Comparison of ENCODE assay signal across 15 cellular contexts in the genomic region with DNA sequence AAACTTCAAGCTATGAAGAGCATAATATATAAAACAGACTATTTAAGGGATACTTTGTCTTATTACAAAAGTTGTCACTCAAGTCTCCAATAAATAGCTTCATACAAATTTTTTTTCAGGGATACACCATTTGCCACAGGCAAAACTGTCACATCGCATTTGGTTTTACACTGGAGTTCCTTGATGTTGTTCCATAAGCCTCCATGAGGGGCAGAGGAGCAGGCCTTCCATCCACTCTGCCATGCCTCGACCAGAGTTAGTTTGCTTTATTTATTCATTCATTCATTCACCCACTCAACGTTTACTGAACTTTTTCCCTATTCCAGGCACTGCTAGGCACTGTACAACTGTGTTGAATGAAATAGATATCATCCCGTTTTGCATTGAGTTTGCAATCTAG.
A peak's percentile ranks its signal among the peaks of the same experiment; 100 is the strongest.
DNase-seq lines count a peak whose midpoint lies in the region; ATAC-seq and TF ChIP-seq lines count a peak whose summit lies in the region.
"Had no signal": no experiment of that assay in that cellular context is flagged by ENCODE, and none has a peak within 500 bp of the region (broad histone marks: within the 10 kb centered on the region; RNA-seq: fewer than 3 reads in every experiment).

No MANE protein-coding gene starts in this region.

- 7% methylated on average over 4 of the region's 4 CpGs for WGBS in mammary epithelial cell (ENCODE audit: low coverage, missing lambda C conversion rate)

- H3K27ac ChIP-seq in mammary epithelial cell (ENCODE audit: insufficient read depth, low read depth, low read length) (no peak overlapping the region), breast epithelium (no peak overlapping the region), RWPE2 (ENCODE audit: poor library complexity, severe bottlenecking) (no peak overlapping the region), upper lobe of right lung (no peak overlapping the region)
- H3K27ac ChIP-seq: gastroesophageal sphincter, left lung, neutrophil had no signal

- CTCF ChIA-PET in mammary epithelial cell (lab: Charles Lee; ENCODE audit: low non-redundant PET) = no interaction called here

- in situ Hi-C loops in mammary epithelial cell (cut with MboI; ENCODE audit: low sequenced_read_pairs in 2 of 2) (no loop called here), KBM-7 (cut with MboI; ENCODE audit: low pct_unique_long_range_greater_than_20kb, low sequenced_read_pairs) (no loop called here)

- H4K20me1 ChIP-seq in mammary epithelial cell (ENCODE audit: insufficient read depth, low read length) = no peaks in the 10 kb centered on the region

- dilution Hi-C loops in mammary epithelial cell (cut with HindIII; ENCODE audit: low sequenced_read_pairs) = no loop called here

- H3K9ac ChIP-seq in mammary epithelial cell (ENCODE audit: insufficient read depth, low read length) = no peak overlapping the region

- H3K4me2 ChIP-seq in mammary epithelial cell (ENCODE audit: insufficient read depth, low read depth, low read length) = no peak overlapping the region

- H3K36me3 ChIP-seq in mammary epithelial cell (ENCODE audit: insufficient read depth, low read length) = no peaks in the 10 kb centered on the region
- no peaks in the 10 kb centered on the region for H3K36me3 ChIP-seq in breast epithelium
- no peaks in the 10 kb centered on the region for H3K36me3 ChIP-seq in RWPE2 (ENCODE audit: low read depth)
- no peaks in the 10 kb centered on the region for H3K36me3 ChIP-seq in upper lobe of right lung
- H3K36me3 ChIP-seq: gastroesophageal sphincter, left lung, neutrophil had no signal

- DNase-seq in mammary epithelial cell (no peak), breast epithelium (ENCODE audit: low spot score in 2 of 2) (no peak), RWPE2 (ENCODE audit: low spot score) (no peak), fibroblast of pulmonary artery (ENCODE audit: low read depth) (no peak), upper lobe of right lung (no peak), NCI-H510A (lab: John Stamatoyannopoulos, UW) (no peak), KBM-7 (no peak), inferior parietal cortex (ENCODE audit: extremely low spot score) (no peak)
- DNase-seq: activated CD8-positive, alpha-beta memory T cell treated with anti-CD3 and anti-CD28 coated beads, Interleukin-2, amount 10 ng/mL, durations not matched to agents 7 days and 5 days; DND-41; left lung; NCI-H2227 treated with DMSO at 0.1 percent for 48 hours; stimulated activated CD4-positive, alpha-beta T cell treated with anti-CD3 and anti-CD28 coated beads, Interleukin-15, amount 100 ng/mL, for 24 hours had no signal

- no TSS peak for BruUV-seq in mammary epithelial cell (replicated peaks; lab: Mats Ljungman, UMichigan)

- TF ChIP-seq CTCF in mammary epithelial cell (conservative IDR thresholded peaks at IDR 0.05 in 1 of 2, IDR thresholded peaks at IDR 0.05 in 1 of 2; ENCODE audit: extremely low read depth in 1 of 2, insufficient read depth in 1 of 2, low read depth in 1 of 2, low read length in 2 of 2) (peak; percentile 44 to 49), breast epithelium (IDR thresholded peaks at IDR 0.05) (no peak), RWPE2 (IDR thresholded peaks at IDR 0.05; ENCODE audit: poor library complexity, severe bottlenecking) (peak; percentile 12), fibroblast of pulmonary artery (IDR thresholded peaks at IDR 0.05; ENCODE audit: low read length, missing control alignments) (peak; percentile 43), upper lobe of right lung (IDR thresholded peaks at IDR 0.05) (peak; percentile 8)

- H3K4me1 ChIP-seq in mammary epithelial cell (ENCODE audit: insufficient read depth, low read length) (no peaks in the 10 kb centered on the region), breast epithelium (no peaks in the 10 kb centered on the region), RWPE2 (ENCODE audit: insufficient read depth, poor library complexity, severe bottlenecking) (no peaks in the 10 kb centered on the region), upper lobe of right lung (no peaks in the 10 kb centered on the region)
- H3K4me1 ChIP-seq: gastroesophageal sphincter, left lung had no signal

- no peak; the same call in 2 of the 3 replicates for ATAC-seq in RWPE2 (ENCODE audit: low read depth)
- ATAC-seq in upper lobe of right lung = no peak
- ATAC-seq: activated CD8-positive, alpha-beta memory T cell treated with anti-CD3 and anti-CD28 coated beads, Interleukin-2, amount 10 ng/mL, durations not matched to agents 7 days and 5 days; gastroesophageal sphincter; left lung had no signal

- intact Hi-C loops in mammary epithelial cell (cut with micrococcal nuclease) (no loop called here), breast epithelium (cut with DNase I; ENCODE audit: low total_unique reads) (no loop called here), upper lobe of right lung (cut with DNase I) (no loop called here)

- no peaks in the 10 kb centered on the region for H3K27me3 ChIP-seq in mammary epithelial cell (ENCODE audit: insufficient read depth, low read length)
- H3K27me3 ChIP-seq in breast epithelium = no peaks in the 10 kb centered on the region
- H3K27me3 ChIP-seq in RWPE2 (ENCODE audit: insufficient read depth, poor library complexity, severe bottlenecking) = no peaks in the 10 kb centered on the region
- no peaks in the 10 kb centered on the region for H3K27me3 ChIP-seq in upper lobe of right lung
- H3K27me3 ChIP-seq: gastroesophageal sphincter, left lung, neutrophil had no signal

- H3K9me3 ChIP-seq in mammary epithelial cell (replicated peaks; ENCODE audit: insufficient read depth, low read length) = no peaks in the 10 kb centered on the region
- peaks cover 6 to 9% of the 10 kb centered on the region in 2 donors for H3K9me3 ChIP-seq in breast epithelium
- no peaks in the 10 kb centered on the region for H3K9me3 ChIP-seq in RWPE2 (ENCODE audit: severe bottlenecking)
- H3K9me3 ChIP-seq in upper lobe of right lung = no peaks in the 10 kb centered on the region
- H3K9me3 ChIP-seq: neutrophil had no signal

- H3K4me3 ChIP-seq in mammary epithelial cell (replicated peaks in 1 of 3; ENCODE audit: insufficient read depth in 1 of 3, low read depth in 2 of 3, low read length in 3 of 3) (no peak overlapping the region), breast epithelium (no peak overlapping the region), RWPE2 (ENCODE audit: severe bottlenecking) (no peak overlapping the region), fibroblast of pulmonary artery (replicated peaks; ENCODE audit: low read depth, low read length) (no peak overlapping the region), upper lobe of right lung (no peak overlapping the region)
- H3K4me3 ChIP-seq: gastroesophageal sphincter, left lung had no signal

- no peaks in the 10 kb centered on the region for H3K79me2 ChIP-seq in mammary epithelial cell (ENCODE audit: insufficient read depth, low read length)

- H2AFZ ChIP-seq in mammary epithelial cell (ENCODE audit: low read depth, low read length) = no peak overlapping the region

- no peak for TF ChIP-seq POLR2A in breast epithelium (IDR thresholded peaks at IDR 0.05)

Comparison
In these comparisons a context has a peak if more than half of its experiments do, and no peak if none do; other contexts are left out.
1. CTCF ChIP-seq: peak in mammary epithelial cell (2 of 2), RWPE2 (single experiment), fibroblast of pulmonary artery (single experiment) and upper lobe of right lung (single experiment); none in breast epithelium (0 of 3).